In genomic region chr7:1844336-1844955, GRCh38 we compare ENCODE assay signal across 1 cellular context.
TF ChIP-seq lines count a peak whose summit lies in the region.

No MANE protein-coding gene starts in this region.

TF ChIP-seq in GM12878, 131 proteins besides CTCF, POLR2A, EP300 and RAD21 (continued from another document):
- TF ChIP-seq ZNF592 (IDR thresholded peaks at IDR 0.05) (no peak), CBX3 (IDR thresholded peaks at IDR 0.05; ENCODE audit: borderline replicate concordance, low read depth) (no peak)
